1 cellular context compared by ENCODE assay signal in the genomic region with DNA sequence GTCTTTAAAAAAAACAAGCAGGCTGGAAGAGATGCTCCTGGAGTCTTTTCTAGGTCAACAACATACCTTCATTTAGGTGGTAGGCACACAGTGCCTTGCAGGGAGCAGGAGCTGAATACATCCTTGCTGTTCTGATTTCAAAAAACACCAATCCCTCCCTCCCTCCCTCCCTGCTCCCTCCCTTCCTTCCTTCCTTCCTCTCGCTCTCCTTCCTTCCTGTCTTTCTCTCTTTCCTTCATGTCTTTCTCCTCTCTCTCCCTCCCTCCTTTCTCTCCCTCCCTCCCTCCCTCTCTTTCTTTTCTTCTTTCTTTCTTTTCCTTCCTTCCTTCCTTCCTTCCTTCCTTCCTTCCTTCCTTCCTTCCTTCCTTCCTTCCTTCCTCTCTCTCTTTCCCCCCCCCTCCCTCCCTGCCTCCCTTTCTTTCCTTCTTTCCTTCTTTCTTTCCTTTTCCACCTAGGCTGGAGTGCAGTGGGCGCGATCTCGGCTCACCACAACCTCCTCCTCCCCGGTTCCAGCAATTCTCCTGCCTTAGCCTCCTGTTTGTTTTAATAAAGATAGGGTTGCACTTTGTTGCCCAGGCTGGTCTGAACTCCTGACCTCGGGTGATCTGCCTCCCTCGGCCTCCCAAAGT.
TF ChIP-seq lines count a peak whose summit lies in the region.

No MANE protein-coding gene starts in this region.

TF ChIP-seq in SK-N-SH, 30 proteins besides CTCF, POLR2A, EP300 and RAD21:
- TF ChIP-seq FOXM1 (IDR thresholded peaks at IDR 0.05; ENCODE audit: low read depth) (no peak), MEF2A (IDR thresholded peaks at IDR 0.05; ENCODE audit: borderline replicate concordance, low read depth) (no peak), EZH2phosphoT487 (IDR thresholded peaks at IDR 0.05; ENCODE audit: borderline replicate concordance, low read depth) (no peak), TCF12 (IDR thresholded peaks at IDR 0.05) (no peak), NRF1 (IDR thresholded peaks at IDR 0.05; ENCODE audit: low read depth, low read length) (no peak), GABPA (IDR thresholded peaks at IDR 0.05; ENCODE audit: low read depth) (no peak), POLR2AphosphoS5 (IDR thresholded peaks at IDR 0.05; ENCODE audit: low read depth, low read length) (no peak), RFX5 (IDR thresholded peaks at IDR 0.05; ENCODE audit: low read length) (no peak), GATA2 (CRISPR knock-in tag; IDR thresholded peaks at IDR 0.05) (no peak), YY1 (IDR thresholded peaks at IDR 0.05; ENCODE audit: low read depth) (no peak), TAF1 (IDR thresholded peaks at IDR 0.05; ENCODE audit: borderline replicate concordance, low read depth, low read length) (no peak), SIN3A (IDR thresholded peaks at IDR 0.05; ENCODE audit: borderline replicate concordance, low read depth, low read length) (no peak), FOSL2 (IDR thresholded peaks at IDR 0.05; ENCODE audit: borderline replicate concordance, low read depth) (no peak)
- TF ChIP-seq, protein P1, sequence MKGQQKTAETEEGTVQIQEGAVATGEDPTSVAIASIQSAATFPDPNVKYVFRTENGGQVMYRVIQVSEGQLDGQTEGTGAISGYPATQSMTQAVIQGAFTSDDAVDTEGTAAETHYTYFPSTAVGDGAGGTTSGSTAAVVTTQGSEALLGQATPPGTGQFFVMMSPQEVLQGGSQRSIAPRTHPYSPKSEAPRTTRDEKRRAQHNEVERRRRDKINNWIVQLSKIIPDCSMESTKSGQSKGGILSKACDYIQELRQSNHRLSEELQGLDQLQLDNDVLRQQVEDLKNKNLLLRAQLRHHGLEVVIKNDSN (IDR thresholded peaks at IDR 0.05; ENCODE audit: borderline replicate concordance, low read depth) = no peak
- TF ChIP-seq, protein P2, sequence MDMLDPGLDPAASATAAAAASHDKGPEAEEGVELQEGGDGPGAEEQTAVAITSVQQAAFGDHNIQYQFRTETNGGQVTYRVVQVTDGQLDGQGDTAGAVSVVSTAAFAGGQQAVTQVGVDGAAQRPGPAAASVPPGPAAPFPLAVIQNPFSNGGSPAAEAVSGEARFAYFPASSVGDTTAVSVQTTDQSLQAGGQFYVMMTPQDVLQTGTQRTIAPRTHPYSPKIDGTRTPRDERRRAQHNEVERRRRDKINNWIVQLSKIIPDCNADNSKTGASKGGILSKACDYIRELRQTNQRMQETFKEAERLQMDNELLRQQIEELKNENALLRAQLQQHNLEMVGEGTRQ (IDR thresholded peaks at IDR 0.05; ENCODE audit: borderline replicate concordance, low read depth, low read length) = no peak
- TF ChIP-seq, protein P3, sequence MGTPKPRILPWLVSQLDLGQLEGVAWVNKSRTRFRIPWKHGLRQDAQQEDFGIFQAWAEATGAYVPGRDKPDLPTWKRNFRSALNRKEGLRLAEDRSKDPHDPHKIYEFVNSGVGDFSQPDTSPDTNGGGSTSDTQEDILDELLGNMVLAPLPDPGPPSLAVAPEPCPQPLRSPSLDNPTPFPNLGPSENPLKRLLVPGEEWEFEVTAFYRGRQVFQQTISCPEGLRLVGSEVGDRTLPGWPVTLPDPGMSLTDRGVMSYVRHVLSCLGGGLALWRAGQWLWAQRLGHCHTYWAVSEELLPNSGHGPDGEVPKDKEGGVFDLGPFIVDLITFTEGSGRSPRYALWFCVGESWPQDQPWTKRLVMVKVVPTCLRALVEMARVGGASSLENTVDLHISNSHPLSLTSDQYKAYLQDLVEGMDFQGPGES (IDR thresholded peaks at IDR 0.05; ENCODE audit: low read depth, low read length) = no peak
TF ChIP-seq in SK-N-SH: peak in this region for 0.
